ENCODE assay signal across 11 cellular contexts in genomic region chr1:156673387-156674121, GRCh38. TPM values are rescaled to one million over a fixed set of nuclear protein-coding genes. Genes with fewer than 3 reads are reported as not detected.
A peak's percentile ranks its signal among the peaks of the same experiment; 100 is the strongest.
DNase-seq lines count a peak whose midpoint lies in the region; ATAC-seq lines count a peak whose summit lies in the region.
"Had no signal": no experiment of that assay in that cellular context is flagged by ENCODE, and none has a peak within 500 bp of the region (broad histone marks: within the 10 kb centered on the region; RNA-seq: fewer than 3 reads in every experiment).

No MANE protein-coding gene starts in this region.

- no peaks in the 10 kb centered on the region for H3K9me3 ChIP-seq in skeletal muscle tissue (ENCODE audit: control insufficient read depth in 3 of 3, low read length in 3 of 3)
- H3K9me3 ChIP-seq: neutrophil had no signal

- peaks cover 7 to 15% (median 11%) of the 10 kb centered on the region in 3 donors for H3K36me3 ChIP-seq in skeletal muscle tissue (ENCODE audit: control insufficient read depth in 3 of 3, insufficient read depth in 3 of 3, low read length in 3 of 3)
- H3K36me3 ChIP-seq: neutrophil had no signal

- peak overlapping the region in 2 of 3 donors; percentile 70 to 72 for H3K4me3 ChIP-seq in skeletal muscle tissue (ENCODE audit: low read length in 3 of 3)

- H3K4me3 Mint-ChIP-seq in stimulated activated effector memory CD8-positive, alpha-beta T cell treated with anti-CD3 and anti-CD28 coated beads, Interleukin-12 subunit alpha, Interleukin-12 subunit beta, amount 100 ng/mL, for 72 hours = no peak overlapping the region

- H3K36me3 Mint-ChIP-seq in stimulated activated effector memory CD8-positive, alpha-beta T cell treated with anti-CD3 and anti-CD28 coated beads, Interleukin-12 subunit alpha, Interleukin-12 subunit beta, amount 100 ng/mL, for 72 hours = no peaks in the 10 kb centered on the region

- H3K27ac ChIP-seq in layer of hippocampus (ENCODE audit: low read depth, low read length) = peak overlapping the region; percentile 47
- peak overlapping the region; percentile 84 for H3K27ac ChIP-seq in skeletal muscle tissue (ENCODE audit: low read depth, low read length)
- H3K27ac ChIP-seq: neutrophil had no signal

- H3K27ac Mint-ChIP-seq in stimulated activated effector memory CD8-positive, alpha-beta T cell treated with anti-CD3 and anti-CD28 coated beads, Interleukin-12 subunit alpha, Interleukin-12 subunit beta, amount 100 ng/mL, for 72 hours = no peak overlapping the region

- no peaks in the 10 kb centered on the region for H3K27me3 ChIP-seq in layer of hippocampus (ENCODE audit: control insufficient read depth, insufficient read depth, low read length)
- peaks cover 0 to 7% (median 0%) of the 10 kb centered on the region in 3 donors for H3K27me3 ChIP-seq in skeletal muscle tissue (ENCODE audit: control insufficient read depth in 3 of 3, insufficient read depth in 3 of 3, low read length in 3 of 3)

- H3K9ac ChIP-seq in skeletal muscle tissue (ENCODE audit: low read depth in 1 of 3, low read length in 3 of 3) = peak overlapping the region in 2 of 3 donors; percentile 50 to 79

- H3K9me3 Mint-ChIP-seq in stimulated activated effector memory CD8-positive, alpha-beta T cell treated with anti-CD3 and anti-CD28 coated beads, Interleukin-12 subunit alpha, Interleukin-12 subunit beta, amount 100 ng/mL, for 72 hours = no peaks in the 10 kb centered on the region

- H3K4me1 Mint-ChIP-seq in stimulated activated effector memory CD8-positive, alpha-beta T cell treated with anti-CD3 and anti-CD28 coated beads, Interleukin-12 subunit alpha, Interleukin-12 subunit beta, amount 100 ng/mL, for 72 hours = peaks cover 14% of the 10 kb centered on the region

- DNase-seq in NCI-H146 (lab: John Stamatoyannopoulos, UW) = peak; percentile 48
- DNase-seq in dermis blood vessel endothelial cell = peak; percentile 49
- no peak for DNase-seq in activated CD4-positive, alpha-beta T cell treated with anti-CD3 and anti-CD28 coated beads, Interleukin-2, amount 50 U/mL, for 1 hour
- no peak for DNase-seq in stimulated activated effector memory CD8-positive, alpha-beta T cell treated with anti-CD3 and anti-CD28 coated beads, Interleukin-12 subunit alpha, Interleukin-12 subunit beta, amount 100 ng/mL, for 72 hours (ENCODE audit: low spot score in 2 of 2)
- no peak for DNase-seq in stimulated activated naive CD8-positive, alpha-beta T cell treated with anti-CD3 and anti-CD28 coated beads, Interleukin-15, Interleukin-2, amounts not matched to agents 100 U/mL and 50 U/mL, for 24 hours
- DNase-seq: activated CD4-positive, alpha-beta T cell treated with anti-CD3 and anti-CD28 coated beads for 4 hours; NCI-H1092 treated with DMSO at 0.1 percent for 48 hours had no signal

- H3K4me1 ChIP-seq in skeletal muscle tissue (ENCODE audit: control insufficient read depth in 3 of 3, insufficient read depth in 3 of 3, low read length in 3 of 3) = peaks cover 55 to 78% (median 73%) of the 10 kb centered on the region in 3 donors

- ATAC-seq in stimulated activated effector memory CD8-positive, alpha-beta T cell treated with anti-CD3 and anti-CD28 coated beads, Interleukin-12 subunit alpha, Interleukin-12 subunit beta, amount 100 ng/mL, for 72 hours = no peak
- ATAC-seq in GM21367 (IDR thresholded peaks at IDR 0.05; ENCODE audit: unreplicated experiment) = no peak
- no peak for ATAC-seq in stimulated activated naive CD8-positive, alpha-beta T cell treated with anti-CD3 and anti-CD28 coated beads, Interleukin-15, Interleukin-2, amounts not matched to agents 100 U/mL and 50 U/mL, for 24 hours

RNA-seq across cellular contexts. Expression of gene NES, which starts 3.7 kb away (rescaled TPM):
- total RNA-seq in dermis blood vessel endothelial cell (65.6 and 78.8 TPM in 2 replicates), skeletal muscle tissue (494 TPM)

RNA-seq across cellular contexts. Expression of gene BCAN, which starts 31.6 kb away (rescaled TPM):
- total RNA-seq in dermis blood vessel endothelial cell (not detected in 2 replicates), skeletal muscle tissue (under 0.01 TPM)

RNA-seq across cellular contexts. Expression of gene CRABP2, which starts 31.8 kb away (rescaled TPM):
- total RNA-seq in dermis blood vessel endothelial cell (0.34 TPM in 1 of 2 replicates, not detected in the other), skeletal muscle tissue (57.4 TPM)

RNA-seq across cellular contexts. Expression of gene HAPLN2, which starts 54.3 kb away (rescaled TPM):
- total RNA-seq in dermis blood vessel endothelial cell (not detected in 2 replicates), skeletal muscle tissue (0.52 TPM)

RNA-seq across cellular contexts. Expression of gene METTL25B, which starts 54.7 kb away (rescaled TPM):
- total RNA-seq in dermis blood vessel endothelial cell (11.8 and 13.3 TPM in 2 replicates), skeletal muscle tissue (4.2 TPM)

Comparison
In these comparisons a context has a peak if more than half of its experiments do, and no peak if none do; other contexts are left out.
1. DNase-seq: peak in NCI-H146 (single experiment) and dermis blood vessel endothelial cell (single experiment); none in activated CD4-positive, alpha-beta T cell treated with anti-CD3 and anti-CD28 coated beads, Interleukin-2, amount 50 U/mL, for 1 hour (single experiment), stimulated activated effector memory CD8-positive, alpha-beta T cell treated with anti-CD3 and anti-CD28 coated beads, Interleukin-12 subunit alpha, Interleukin-12 subunit beta, amount 100 ng/mL, for 72 hours (0 of 2) and stimulated activated naive CD8-positive, alpha-beta T cell treated with anti-CD3 and anti-CD28 coated beads, Interleukin-15, Interleukin-2, amounts not matched to agents 100 U/mL and 50 U/mL, for 24 hours (single experiment).
2. RNA of gene CRABP2, which starts 31.8 kb away (total RNA-seq): 57.4 TPM in skeletal muscle tissue (single experiment); 0.34 TPM in dermis blood vessel endothelial cell; every median in the first group is over 10 times any median in the second.